Comparison of ENCODE assay signal across 8 cellular contexts in genomic region chr7:151012921-151013347, GRCh38. TPM values are rescaled to one million over a fixed set of nuclear protein-coding genes. Genes with fewer than 3 reads are reported as not detected.
DNase-seq lines count a peak whose midpoint lies in the region; ATAC-seq, FAIRE-seq and TF ChIP-seq lines count a peak whose summit lies in the region.

No MANE protein-coding gene starts in this region.

- no peak overlapping the region for H3K27ac Mint-ChIP-seq in activated B cell treated with CpG ODN at 0.5 μM for 24 hours

- 20 to 21% methylated on average over 23 of the region's 23 CpGs for WGBS in GM23248 (ENCODE audit: low coverage in 1 of 2, low lambda C conversion rate in 2 of 2, missing lambda C conversion rate in 2 of 2), 2 experiments
- 36 to 54% (median 46%) methylated on average over 23 of the region's 23 CpGs for WGBS in stomach, 5 donors

- TF ChIP-seq CTCF in BE2C (IDR thresholded peaks at IDR 0.05; ENCODE audit: low read depth, low read length): peak; percentile 83
- TF ChIP-seq CTCF in activated B cell treated with CpG ODN at 0.5 μM for 24 hours (IDR thresholded peaks at IDR 0.05): no peak
- TF ChIP-seq CTCF in cardiac muscle cell (IDR thresholded peaks at IDR 0.05; ENCODE audit: low read depth, low read length): peak; percentile 73
- peak in 5 of 7 experiments; percentile 13 to 30 (median 20) for TF ChIP-seq CTCF in stomach (IDR thresholded peaks at IDR 0.05)

- no peak for TF ChIP-seq EP300 in stomach (IDR thresholded peaks at IDR 0.05)

- peak overlapping the region; percentile 75; the same call in 1 of the 2 replicates for H3K9ac ChIP-seq in GM23248

- peak; percentile 18 for ATAC-seq in activated B cell treated with CpG ODN at 0.5 μM for 24 hours (ENCODE audit: low read depth)
- ATAC-seq in GM21515 (IDR thresholded peaks at IDR 0.05; ENCODE audit: unreplicated experiment): no peak

- H3K9me3 ChIP-seq in BE2C: no peaks in the 10 kb centered on the region
- no peaks in the 10 kb centered on the region for H3K9me3 ChIP-seq in GM23248 (ENCODE audit: low read depth)
- no peaks in the 10 kb centered on the region for H3K9me3 ChIP-seq in cardiac muscle cell (ENCODE audit: low read depth)
- no peaks in the 10 kb centered on the region for H3K9me3 ChIP-seq in stomach

- CTCF ChIA-PET in activated B cell treated with CpG ODN at 0.5 μM for 24 hours (lab: Charles Lee): interaction anchor here (0.9 to 1.7 kb wide), 2 partner anchors 15 to 99 kb away, joined by 3 to 5 read pairs; partner anchors contain the start of gene ABCB8

- no peaks in the 10 kb centered on the region for H3K36me3 Mint-ChIP-seq in activated B cell treated with CpG ODN at 0.5 μM for 24 hours (ENCODE audit: low read depth)

- H3F3A ChIP-seq in GM23248 (ENCODE audit: insufficient read depth): no peaks in the 10 kb centered on the region

- intact Hi-C loops in activated B cell treated with CpG ODN at 0.5 μM for 24 hours (cut with micrococcal nuclease) (loop anchor here (1.0 to 5.0 kb wide), 7 partner anchors 15 to 576 kb away; partner anchors contain the start of genes ABCB8 and SLC4A2), stomach (cut with DNase I; ENCODE audit: low total_unique reads) (no loop called here)

- no peak for TF ChIP-seq POLR2A in stomach (IDR thresholded peaks at IDR 0.05)
- TF ChIP-seq POLR2A in GM12892 (IDR thresholded peaks at IDR 0.05; ENCODE audit: low read depth, low read length): no peak

- H3K4me3 ChIP-seq in BE2C (ENCODE audit: low read depth, low read length) (peak overlapping the region; percentile 62), GM23248 (0 out of 2 replicates have a peak overlapping the region, but pooled peaks have one; percentile 61), cardiac muscle cell (no peak overlapping the region), stomach (no peak overlapping the region)

- no peaks in the 10 kb centered on the region for H3K27me3 ChIP-seq in BE2C
- no peaks in the 10 kb centered on the region for H3K27me3 ChIP-seq in GM23248 (replicated peaks; ENCODE audit: insufficient read depth)
- no peaks in the 10 kb centered on the region for H3K27me3 ChIP-seq in cardiac muscle cell
- peaks cover 0 to 98% (median 23%) of the 10 kb centered on the region in 3 donors for H3K27me3 ChIP-seq in stomach

- H3K9me2 ChIP-seq in GM23248 (ENCODE audit: insufficient read depth): no peaks in the 10 kb centered on the region

- FAIRE-seq in GM12892 (lab: Jason Lieb, UNC): no peak

- H3K4me1 ChIP-seq in BE2C (peaks cover 13% of the 10 kb centered on the region), GM23248 (ENCODE audit: insufficient read depth) (no peaks in the 10 kb centered on the region), cardiac muscle cell (ENCODE audit: low read depth) (peaks cover 35% of the 10 kb centered on the region), stomach (peaks cover 19 to 64% (median 47%) of the 10 kb centered on the region in 4 donors)

- H2AFZ ChIP-seq in GM23248: peak overlapping the region; percentile 91; the same call in 1 of the 2 replicates

- H3K27ac ChIP-seq in GM23248 (no peak overlapping the region), cardiac muscle cell (no peak overlapping the region), stomach (no peak overlapping the region)

- no peaks in the 10 kb centered on the region for H3K36me3 ChIP-seq in BE2C
- no peaks in the 10 kb centered on the region for H3K36me3 ChIP-seq in GM23248 (ENCODE audit: low read depth)
- H3K36me3 ChIP-seq in cardiac muscle cell: no peaks in the 10 kb centered on the region
- no peaks in the 10 kb centered on the region for H3K36me3 ChIP-seq in stomach

- peaks cover 45% of the 10 kb centered on the region for H3K4me1 Mint-ChIP-seq in activated B cell treated with CpG ODN at 0.5 μM for 24 hours

- POLR2A ChIA-PET in activated B cell treated with CpG ODN at 0.5 μM for 24 hours (lab: Charles Lee): interaction anchor here (0.7 kb wide), 1 partner anchor 50 kb away, joined by 3 read pairs; no protein-coding TSS in a partner anchor

- no peaks in the 10 kb centered on the region for H4K20me1 ChIP-seq in GM23248 (ENCODE audit: insufficient read depth)

- peak overlapping the region; percentile 41 for H3K4me3 Mint-ChIP-seq in activated B cell treated with CpG ODN at 0.5 μM for 24 hours

- H3K79me2 ChIP-seq in GM23248 (ENCODE audit: insufficient read depth): no peaks in the 10 kb centered on the region

- peak; percentile 79 for DNase-seq in BE2C
- DNase-seq in GM23248: peak; percentile 71
- no peak for DNase-seq in activated B cell treated with CpG ODN at 0.5 μM for 24 hours
- DNase-seq in cardiac muscle cell (ENCODE audit: low read depth in 1 of 2, low spot score in 1 of 2): peak; percentile 51 to 71
- no peak for DNase-seq in stomach
- no peak for DNase-seq in GM12892 (ENCODE audit: insufficient read length)
- no peak for DNase-seq in activated gamma-delta T cell treated with Interleukin-2 at 50 U/mL for 16 hours

- in situ Hi-C loops in GM23248 (cut with MboI): no loop called here

- H3K9me3 Mint-ChIP-seq in activated B cell treated with CpG ODN at 0.5 μM for 24 hours: no peaks in the 10 kb centered on the region

- H3K4me2 ChIP-seq in GM23248 (ENCODE audit: unreplicated experiment): peak overlapping the region; percentile 32

- no peaks in the 10 kb centered on the region for H3K27me3 Mint-ChIP-seq in activated B cell treated with CpG ODN at 0.5 μM for 24 hours

RNA-seq across cellular contexts. Expression of gene ATG9B, which starts 11.4 kb away (rescaled TPM):
- 41.6 TPM for polyA plus RNA-seq in BE2C (2012; ENCODE audit: insufficient read depth, insufficient read length, low read depth)
- not detected in 2 replicates for total RNA-seq in GM23248 (2014; rRNA removed; shearing (Covaris generic))
- 0.79 and 0.81 TPM in 2 replicates for polyA plus RNA-seq in GM23248 (2016; fragmentation: Nextera tagmentation; extraction: Ambion mirVana)
- total RNA-seq in activated B cell treated with CpG ODN at 0.5 μM for 24 hours: 1.8 and 2.3 TPM in 2 replicates
- total RNA-seq in cardiac muscle cell: 7.1 and 8.4 TPM in 2 replicates
- 13.0 and 22.7 TPM in 2 replicates for polyA plus RNA-seq in cardiac muscle cell
- total RNA-seq in stomach: 10 to 100 TPM in 1 of 5 donors, under 1 TPM in 1, not detected in 3; 0.55 to 33.0 TPM
- polyA plus RNA-seq in stomach: 10 to 100 TPM in 1 of 3 donors, under 1 TPM in 1, not detected in 1; 0.31 to 17.1 TPM
- 0.25 TPM for polyA plus RNA-seq in GM12892 (2012; ENCODE audit: missing spikeins)

RNA-seq across cellular contexts. Expression of gene ABCB8, which starts 15.3 kb away (rescaled TPM):
- polyA plus RNA-seq in BE2C (2012; ENCODE audit: insufficient read depth, insufficient read length, low read depth): 56.9 TPM
- total RNA-seq in GM23248 (2014; rRNA removed; shearing (Covaris generic)): 31.6 and 32.2 TPM in 2 replicates
- polyA plus RNA-seq in GM23248 (2016; fragmentation: Nextera tagmentation; extraction: Ambion mirVana) (28.5 and 29.6 TPM in 2 replicates), cardiac muscle cell (18.4 and 20.4 TPM in 2 replicates), stomach (10 to 100 TPM in 1 of 3 donors, 1 to 10 TPM in 2; 9.5 to 19.1 (median 10.0) TPM)
- total RNA-seq in activated B cell treated with CpG ODN at 0.5 μM for 24 hours (38.9 and 46.5 TPM in 2 replicates), cardiac muscle cell (27.2 and 29.2 TPM in 2 replicates), stomach (10 to 100 TPM; 14.1 to 57.2 (median 33.9) TPM)
- 8.2 TPM for polyA plus RNA-seq in GM12892 (2012; ENCODE audit: missing spikeins)

RNA-seq across cellular contexts. Expression of gene NOS3, which starts 22.1 kb away (rescaled TPM):
- polyA plus RNA-seq in BE2C (2012; ENCODE audit: insufficient read depth, insufficient read length, low read depth): 19.0 TPM
- 0.13 and 0.32 TPM in 2 replicates for total RNA-seq in GM23248 (2014; rRNA removed; shearing (Covaris generic))
- polyA plus RNA-seq in GM23248 (2016; fragmentation: Nextera tagmentation; extraction: Ambion mirVana): 0.61 and 0.83 TPM in 2 replicates
- 0.10 and 0.22 TPM in 2 replicates for total RNA-seq in activated B cell treated with CpG ODN at 0.5 μM for 24 hours
- 19.7 and 20.3 TPM in 2 replicates for total RNA-seq in cardiac muscle cell
- polyA plus RNA-seq in cardiac muscle cell: 13.1 and 16.3 TPM in 2 replicates
- 10 to 100 TPM in 3 of 5 donors, 1 to 10 TPM in 2; 6.2 to 45.1 (median 27.7) TPM for total RNA-seq in stomach
- polyA plus RNA-seq in stomach: 1 to 10 TPM; 2.5 to 5.3 (median 4.4) TPM
- polyA plus RNA-seq in GM12892 (2012; ENCODE audit: missing spikeins): 0.23 TPM

RNA-seq across cellular contexts. Expression of gene KCNH2, which starts 34.8 kb away (rescaled TPM):
- 637 TPM for polyA plus RNA-seq in BE2C (2012; ENCODE audit: insufficient read depth, insufficient read length, low read depth)
- not detected in 2 replicates for total RNA-seq in GM23248 (2014; rRNA removed; shearing (Covaris generic))
- polyA plus RNA-seq in GM23248 (2016; fragmentation: Nextera tagmentation; extraction: Ambion mirVana): not detected in 2 replicates
- 0.12 and 0.29 TPM in 2 replicates for total RNA-seq in activated B cell treated with CpG ODN at 0.5 μM for 24 hours
- 91.5 and 110 TPM in 2 replicates for total RNA-seq in cardiac muscle cell
- polyA plus RNA-seq in cardiac muscle cell: 48.0 and 64.2 TPM in 2 replicates
- total RNA-seq in stomach: 10 to 100 TPM in 2 of 5 donors, 1 to 10 TPM in 3; 4.5 to 77.7 (median 8.8) TPM
- 10 to 100 TPM in 1 of 3 donors, 1 to 10 TPM in 2; 4.0 to 13.4 (median 4.2) TPM for polyA plus RNA-seq in stomach
- polyA plus RNA-seq in GM12892 (2012; ENCODE audit: missing spikeins): 0.11 TPM

RNA-seq across cellular contexts. Expression of gene ASIC3, which starts 35.4 kb away (rescaled TPM):
- 5.9 TPM for polyA plus RNA-seq in BE2C (2012; ENCODE audit: insufficient read depth, insufficient read length, low read depth)
- 1.1 TPM in 1 of 2 replicates, not detected in the other for total RNA-seq in GM23248 (2014; rRNA removed; shearing (Covaris generic))
- 0.26 TPM in 1 of 2 replicates, not detected in the other for polyA plus RNA-seq in GM23248 (2016; fragmentation: Nextera tagmentation; extraction: Ambion mirVana)
- 1.2 TPM in 2 replicates for total RNA-seq in activated B cell treated with CpG ODN at 0.5 μM for 24 hours
- total RNA-seq in cardiac muscle cell: 9.0 and 9.8 TPM in 2 replicates
- polyA plus RNA-seq in cardiac muscle cell: 5.2 and 6.8 TPM in 2 replicates
- 10 to 100 TPM in 2 of 5 donors, under 1 TPM in 3; 0.29 to 25.9 (median 0.43) TPM for total RNA-seq in stomach
- polyA plus RNA-seq in stomach: 1 to 10 TPM; 2.7 to 4.7 (median 3.7) TPM
- 1.4 TPM for polyA plus RNA-seq in GM12892 (2012; ENCODE audit: missing spikeins)

Comparison
In these comparisons a context has a peak if more than half of its experiments do, and no peak if none do; other contexts are left out.
1. DNase-seq: peak in BE2C (single experiment), GM23248 (single experiment) and cardiac muscle cell (2 of 2); none in activated B cell treated with CpG ODN at 0.5 μM for 24 hours (single experiment), stomach (single experiment), GM12892 (single experiment) and activated gamma-delta T cell treated with Interleukin-2 at 50 U/mL for 16 hours (single experiment).
2. H3K4me3 ChIP-seq: peak in BE2C (single experiment) and GM23248 (single experiment); none in cardiac muscle cell (single experiment) and stomach (0 of 4).